ENCODE assay signal across 17 cellular contexts in the genomic region with DNA sequence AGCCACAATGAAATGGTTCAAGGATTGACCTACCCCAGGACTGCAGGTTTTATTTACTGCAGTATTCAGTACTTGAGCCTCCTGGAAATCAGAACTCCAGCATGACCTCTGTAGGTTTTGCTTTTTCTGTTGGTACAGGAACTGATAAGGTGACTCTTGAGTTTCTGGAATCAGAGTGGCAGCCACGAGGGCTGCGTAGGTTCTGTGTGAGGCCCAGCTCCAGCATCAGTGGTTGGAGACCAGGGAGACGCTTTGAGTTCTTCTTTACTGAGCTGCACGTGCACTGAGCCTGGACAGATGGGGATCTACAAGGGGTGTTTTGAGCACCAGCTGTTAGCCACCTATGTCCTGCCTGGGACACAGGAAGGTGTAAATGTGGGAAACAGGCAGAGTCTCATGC.
A peak's percentile ranks its signal among the peaks of the same experiment; 100 is the strongest.
DNase-seq lines count a peak whose midpoint lies in the region; ATAC-seq, FAIRE-seq and TF ChIP-seq lines count a peak whose summit lies in the region.
"Had no signal": no experiment of that assay in that cellular context is flagged by ENCODE, and none has a peak within 500 bp of the region (broad histone marks: within the 10 kb centered on the region; RNA-seq: fewer than 3 reads in every experiment).

No MANE protein-coding gene starts in this region.

- peaks cover 4% of the 10 kb centered on the region for H3K79me1 ChIP-seq in mesenchymal stem cell (replicated peaks; ENCODE audit: low read length, poor library complexity, severe bottlenecking)

- H3K23ac ChIP-seq in mesenchymal stem cell (ENCODE audit: low read length in 2 of 2), result no peak overlapping the region

- H2BK5ac ChIP-seq in mesenchymal stem cell (ENCODE audit: low read depth, low read length, poor library complexity, severe bottlenecking), result no peak overlapping the region

- H3K4ac ChIP-seq in mesenchymal stem cell (ENCODE audit: low read depth in 1 of 2, low read length in 2 of 2), result peak overlapping the region; percentile 7 to 83

- H4K91ac ChIP-seq in mesenchymal stem cell (ENCODE audit: low read length), result peak overlapping the region; percentile 29

- no peaks in the 10 kb centered on the region for H3K9me3 ChIP-seq in A549
- H3K9me3 ChIP-seq in GM23248 (ENCODE audit: low read depth), result no peaks in the 10 kb centered on the region
- H3K9me3 ChIP-seq in mesenchymal stem cell (ENCODE audit: control insufficient read depth, low read length), result no peaks in the 10 kb centered on the region
- H3K9me3 ChIP-seq: esophagus muscularis mucosa had no signal

- TF ChIP-seq CTCF in A549 (IDR thresholded peaks at IDR 0.05) (no peak), WI38 (IDR thresholded peaks at IDR 0.05; ENCODE audit: low read depth, low read length) (no peak)

- ATAC-seq in A549 (no peak; a peak in 1 of 6 replicates), HG03521 (IDR thresholded peaks at IDR 0.05; ENCODE audit: unreplicated experiment) (no peak)

- H2BK12ac ChIP-seq in mesenchymal stem cell (ENCODE audit: low read length in 2 of 2), result peak overlapping the region; percentile 60 to 89

- CTCF ChIA-PET in A549 (lab: Yijun Ruan, JAX), result interaction anchor here (0.6 to 5.8 kb wide), 9 partner anchors 9 to 386 kb away, joined by 3 to 30 read pairs (median 5); no protein-coding TSS in a partner anchor

- TF ChIP-seq RAD21 in A549 (conservative IDR thresholded peaks at IDR 0.05 in 1 of 2, IDR thresholded peaks at IDR 0.05 in 1 of 2), result no peak

- H3K27ac ChIP-seq in A549 (peak overlapping the region; percentile 84 to 89), GM23248 (0 out of 2 replicates have a peak overlapping the region, but pooled peaks have one; percentile 97), mesenchymal stem cell (ENCODE audit: low read length, poor library complexity, severe bottlenecking) (peak overlapping the region; percentile 92)
- H3K27ac ChIP-seq: SK-N-MC had no signal

- POLR2A ChIA-PET in A549 (lab: Yijun Ruan, JAX), result interaction anchor here (1.7 to 1.9 kb wide), 2 partner anchors 90 to 223 kb away, joined by 3 to 5 read pairs; a partner anchor contains a TSS

- FAIRE-seq in A549 (lab: Jason Lieb, UNC), result no peak
- FAIRE-seq in HTR-8/SVneo (lab: Jason Lieb, UNC), result no peak

- no peaks in the 10 kb centered on the region for H4K20me1 ChIP-seq in GM23248 (ENCODE audit: insufficient read depth)

- H3K27me3 ChIP-seq in GM23248 (replicated peaks; ENCODE audit: insufficient read depth) (no peaks in the 10 kb centered on the region), mesenchymal stem cell (ENCODE audit: control insufficient read depth in 1 of 2, insufficient read depth in 1 of 2, low read length in 2 of 2) (no peaks in the 10 kb centered on the region)
- H3K27me3 ChIP-seq: esophagus muscularis mucosa had no signal

- H3K4me2 ChIP-seq in A549, result peak overlapping the region; percentile 85
- H3K4me2 ChIP-seq in GM23248 (ENCODE audit: unreplicated experiment), result no peak overlapping the region
- no peak overlapping the region for H3K4me2 ChIP-seq in mesenchymal stem cell (ENCODE audit: low read length, poor library complexity, severe bottlenecking)

- H3K14ac ChIP-seq in mesenchymal stem cell (ENCODE audit: low read length in 2 of 2), result peak overlapping the region in 1 of 2 experiments; percentile 53

- peak overlapping the region; percentile 26; the same call in 2 of the 3 replicates for H3K4me3 ChIP-seq in A549
- no peak overlapping the region for H3K4me3 ChIP-seq in GM23248
- peak overlapping the region; percentile 58 for H3K4me3 ChIP-seq in WI38 (ENCODE audit: low read depth, low read length)
- no peak overlapping the region for H3K4me3 ChIP-seq in mesenchymal stem cell (ENCODE audit: insufficient read depth in 1 of 2, low read depth in 1 of 2, low read length in 2 of 2)
- H3K4me3 ChIP-seq: esophagus muscularis mucosa, SK-N-MC had no signal

- H2BK120ac ChIP-seq in mesenchymal stem cell (ENCODE audit: low read depth, low read length), result peak overlapping the region; percentile 29

- peak overlapping the region; percentile 39 for H2BK15ac ChIP-seq in mesenchymal stem cell (ENCODE audit: low read depth, poor library complexity, severe bottlenecking)

- no peak for TF ChIP-seq EP300 in A549 (IDR thresholded peaks at IDR 0.05)

- H3K9me2 ChIP-seq in GM23248 (ENCODE audit: insufficient read depth), result no peaks in the 10 kb centered on the region; the same call in 1 of the 2 replicates

- peaks cover 27% of the 10 kb centered on the region for H3F3A ChIP-seq in GM23248 (ENCODE audit: insufficient read depth)

- peak overlapping the region; percentile 31 for H2AK5ac ChIP-seq in mesenchymal stem cell (ENCODE audit: low read length, severe bottlenecking)

- H3K4me1 ChIP-seq in A549 (peaks cover 50% of the 10 kb centered on the region), GM23248 (ENCODE audit: insufficient read depth) (peaks cover 41% of the 10 kb centered on the region), mesenchymal stem cell (ENCODE audit: control insufficient read depth, insufficient read depth, low read depth, low read length) (peaks cover 13% of the 10 kb centered on the region)

- peak overlapping the region; percentile 14 to 93 for H3K18ac ChIP-seq in mesenchymal stem cell (ENCODE audit: low read depth in 1 of 2, low read length in 2 of 2)

- H3K79me2 ChIP-seq in GM23248 (ENCODE audit: insufficient read depth), result no peaks in the 10 kb centered on the region

- H2AFZ ChIP-seq in GM23248, result no peak overlapping the region
- H2AFZ ChIP-seq in mesenchymal stem cell (ENCODE audit: low read depth, low read length), result no peak overlapping the region

- TF ChIP-seq POLR2A in A549 (IDR thresholded peaks at IDR 0.05; ENCODE audit: low read length), result no peak

- no peak for DNase-seq in A549 (ENCODE audit: low read depth in 1 of 2, low spot score in 1 of 2)
- no peak for DNase-seq in GM23248
- no peak for DNase-seq in mesenchymal stem cell
- no peak for DNase-seq in SW480 (ENCODE audit: low spot score)
- DNase-seq in HTR-8/SVneo (ENCODE audit: insufficient read length, low spot score), result no peak
- DNase-seq: activated CD4-positive, alpha-beta T cell treated with anti-CD3 and anti-CD28 coated beads, Interleukin-2, amount 10 ng/mL, durations not matched to agents 24 days and 14 days; activated naive CD4-positive, alpha-beta T cell; amygdala; central memory CD4-positive, alpha-beta T cell; Kasumi-1; NCI-H1092 treated with DMSO at 0.1 percent for 48 hours; NCI-H69; stimulated activated CD4-positive, alpha-beta T cell treated with anti-CD3 and anti-CD28 coated beads, Interleukin-12 subunit alpha, Interleukin-12 subunit beta, amount 100 ng/mL, for 4 hours had no signal

- H3K36me3 ChIP-seq in GM23248 (ENCODE audit: low read depth) (no peaks in the 10 kb centered on the region), mesenchymal stem cell (ENCODE audit: control insufficient read depth in 1 of 2, insufficient read depth in 2 of 2, low read depth in 1 of 2, low read length in 2 of 2) (peaks cover 0 to 3% of the 10 kb centered on the region in 2 experiments)
- H3K36me3 ChIP-seq: esophagus muscularis mucosa had no signal

- WGBS in A549 (ENCODE audit: missing lambda C conversion rate), result 66% methylated on average over 4 of the region's 4 CpGs
- 97 to 99% methylated on average over 4 of the region's 4 CpGs for WGBS in GM23248 (ENCODE audit: low coverage in 1 of 2, low lambda C conversion rate in 2 of 2, missing lambda C conversion rate in 2 of 2), 2 experiments
- 59% methylated on average over 4 of the region's 4 CpGs for WGBS in mesenchymal stem cell

- H4K8ac ChIP-seq in mesenchymal stem cell (ENCODE audit: low read length), result peak overlapping the region; percentile 30

- in situ Hi-C loops in GM23248 (cut with MboI), result no loop called here

- H3K9ac ChIP-seq in GM23248 (0 out of 2 replicates have a peak overlapping the region, but pooled peaks have one; percentile 79), mesenchymal stem cell (ENCODE audit: low read length) (no peak overlapping the region)

TF ChIP-seq in A549, 52 proteins besides CTCF, POLR2A, EP300 and RAD21:
- TF ChIP-seq JUN (IDR thresholded peaks at IDR 0.05) (no peak), RNF2 (IDR thresholded peaks at IDR 0.05; ENCODE audit: borderline replicate concordance, low read depth) (no peak), MAZ (IDR thresholded peaks at IDR 0.05; ENCODE audit: borderline replicate concordance, low read depth, low read length) (no peak)
- TF ChIP-seq, protein P1, sequence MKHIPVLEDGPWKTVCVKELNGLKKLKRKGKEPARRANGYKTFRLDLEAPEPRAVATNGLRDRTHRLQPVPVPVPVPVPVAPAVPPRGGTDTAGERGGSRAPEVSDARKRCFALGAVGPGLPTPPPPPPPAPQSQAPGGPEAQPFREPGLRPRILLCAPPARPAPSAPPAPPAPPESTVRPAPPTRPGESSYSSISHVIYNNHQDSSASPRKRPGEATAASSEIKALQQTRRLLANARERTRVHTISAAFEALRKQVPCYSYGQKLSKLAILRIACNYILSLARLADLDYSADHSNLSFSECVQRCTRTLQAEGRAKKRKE (CRISPR knock-in tag; IDR thresholded peaks at IDR 0.05; ENCODE audit: low read depth), result no peak
- TF ChIP-seq, protein P2, sequence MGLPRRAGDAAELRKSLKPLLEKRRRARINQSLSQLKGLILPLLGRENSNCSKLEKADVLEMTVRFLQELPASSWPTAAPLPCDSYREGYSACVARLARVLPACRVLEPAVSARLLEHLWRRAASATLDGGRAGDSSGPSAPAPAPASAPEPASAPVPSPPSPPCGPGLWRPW (IDR thresholded peaks at IDR 0.05), result no peak

Comparison
In these comparisons a context has a peak if more than half of its experiments do, and no peak if none do; other contexts are left out.
1. H3K4me3 ChIP-seq: peak in A549 (single experiment) and WI38 (single experiment); none in GM23248 (single experiment) and mesenchymal stem cell (0 of 2).
2. Peak in every context shown above with its lines, with median percentiles within 50 percentile points of each other: H3K27ac ChIP-seq.